In the genomic region with DNA sequence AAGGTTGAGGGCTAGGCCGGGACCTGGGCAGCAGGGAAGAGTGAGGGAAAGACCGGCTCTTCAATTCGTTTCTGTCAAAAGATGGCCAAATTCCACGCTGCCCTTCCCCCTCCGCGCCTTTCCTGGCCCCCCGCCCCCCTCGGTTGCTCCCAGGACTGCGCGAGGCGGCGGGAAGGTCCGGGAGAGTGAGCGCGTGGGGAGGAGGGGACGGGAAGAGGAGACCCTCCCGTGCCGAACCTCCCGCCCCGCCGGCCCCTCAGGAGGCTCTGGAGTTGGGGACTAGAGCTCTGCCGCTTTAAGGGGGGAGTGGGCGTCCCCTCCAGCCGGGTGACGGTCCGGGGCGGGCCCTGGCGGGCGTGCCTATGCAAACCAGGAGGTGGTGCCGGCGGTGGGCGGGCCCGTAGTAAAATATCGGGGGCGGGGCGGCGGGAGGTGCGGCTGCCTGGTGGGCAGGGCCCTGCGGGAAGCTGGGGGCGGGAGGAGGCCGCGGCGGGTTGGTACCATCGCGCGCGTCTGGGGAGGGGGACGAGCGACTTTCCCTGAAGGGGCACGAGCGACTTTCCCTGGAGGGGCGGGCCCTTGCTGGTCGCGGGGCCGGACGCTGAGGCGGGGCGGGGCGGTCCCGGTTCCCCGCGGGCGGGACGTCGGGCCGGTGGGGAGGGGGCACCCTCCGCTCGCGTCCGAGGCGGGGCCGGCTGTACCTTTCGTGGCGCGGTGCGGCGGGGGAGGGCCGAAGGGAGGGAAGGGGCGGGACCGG, we compare ENCODE assay signal across 8 cellular contexts. TPM values are rescaled to one million over a fixed set of nuclear protein-coding genes. Genes with fewer than 3 reads are reported as not detected.
A peak's percentile ranks its signal among the peaks of the same experiment; 100 is the strongest.
DNase-seq lines count a peak whose midpoint lies in the region; ATAC-seq and TF ChIP-seq lines count a peak whose summit lies in the region.

No MANE protein-coding gene starts in this region.

- H3K9me3 ChIP-seq in T-helper 17 cell (ENCODE audit: control insufficient read depth, low read length, poor library complexity, severe bottlenecking) (no peaks in the 10 kb centered on the region), right atrium auricular region (no peaks in the 10 kb centered on the region), psoas muscle (no peaks in the 10 kb centered on the region)

- H3K4me3 Mint-ChIP-seq in T-helper 17 cell: peak overlapping the region; percentile 98

- peak overlapping the region; percentile 83 for H3K27ac Mint-ChIP-seq in T-helper 17 cell

- peaks cover 0 to 31% of the 10 kb centered on the region in 2 donors for H3K4me1 ChIP-seq in right atrium auricular region
- H3K4me1 ChIP-seq in psoas muscle: peaks cover 14% of the 10 kb centered on the region
- H3K4me1 ChIP-seq in urinary bladder (ENCODE audit: insufficient read depth): peaks cover 5% of the 10 kb centered on the region

- H3K36me3 Mint-ChIP-seq in T-helper 17 cell (ENCODE audit: low read depth): no peaks in the 10 kb centered on the region

- in situ Hi-C loops in GM13976 (cut with MboI; ENCODE audit: low sequenced_read_pairs, unreplicated experiment): loop anchor here (10.0 kb wide), 1 partner anchor 65 kb away; no protein-coding TSS in a partner anchor

- ATAC-seq in HG02885 (IDR thresholded peaks at IDR 0.05; ENCODE audit: poor library complexity, unreplicated experiment): peak; percentile 81
- ATAC-seq in T-helper 17 cell: peak; percentile 86
- peak; percentile 91 to 94 (median 92) for ATAC-seq in psoas muscle

- H3K36me3 ChIP-seq in right atrium auricular region (no peaks in the 10 kb centered on the region), psoas muscle (ENCODE audit: insufficient read depth in 1 of 2, low read depth in 1 of 2) (no peaks in the 10 kb centered on the region), urinary bladder (ENCODE audit: insufficient read depth) (no peaks in the 10 kb centered on the region)

- H3K27me3 Mint-ChIP-seq in T-helper 17 cell: no peaks in the 10 kb centered on the region

- WGBS in psoas muscle, 3 donors: 1% methylated on average over 31 to 80 of the region's 80 CpGs
- under 1% methylated on average over 79 of the region's 80 CpGs for WGBS in urinary bladder

- H3K27ac ChIP-seq in angular gyrus (ENCODE audit: low read depth, low read length): peak overlapping the region; percentile 79
- H3K27ac ChIP-seq in right atrium auricular region: peak overlapping the region; percentile 92
- H3K27ac ChIP-seq in psoas muscle: peak overlapping the region; percentile 98
- H3K27ac ChIP-seq in urinary bladder (ENCODE audit: low read depth): peak overlapping the region; percentile 86

- peaks cover 26% of the 10 kb centered on the region for H3K4me1 Mint-ChIP-seq in T-helper 17 cell

- H3K4me3 ChIP-seq in right atrium auricular region (peak overlapping the region; percentile 72 to 75), psoas muscle (peak overlapping the region; percentile 98), urinary bladder (ENCODE audit: low read depth, low read length) (peak overlapping the region; percentile 97)

- no peaks in the 10 kb centered on the region for H3K27me3 ChIP-seq in right atrium auricular region
- no peaks in the 10 kb centered on the region for H3K27me3 ChIP-seq in psoas muscle (ENCODE audit: insufficient read depth in 3 of 3, low read length in 2 of 3)

- intact Hi-C loops in psoas muscle (cut with DNase I): loop anchor here (2.0 kb wide), 1 partner anchor 57 kb away; no protein-coding TSS in a partner anchor

- DNase-seq in GM13976 (ENCODE audit: low spot score): peak; percentile 96
- peak; percentile 98 for DNase-seq in NCI-H1694 (lab: John Stamatoyannopoulos, UW)
- DNase-seq in T-helper 17 cell: peak; percentile 87 to 98 (median 97)
- DNase-seq in right atrium auricular region (ENCODE audit: low spot score): peak; percentile 96
- DNase-seq in psoas muscle: peak; percentile 98 to 99

- TF ChIP-seq CTCF in GM13976 (IDR thresholded peaks at IDR 0.05; ENCODE audit: borderline replicate concordance, control extremely low read depth, extremely low read depth, insufficient read depth, missing control alignments) (no peak), right atrium auricular region (IDR thresholded peaks at IDR 0.05) (no peak), psoas muscle (IDR thresholded peaks at IDR 0.05) (no peak)

RNA-seq across cellular contexts. Expression of a gene that starts 58.2 kb away (rescaled TPM):
- total RNA-seq in T-helper 17 cell (10 to 100 TPM; 12.6 to 14.6 TPM), right atrium auricular region (10 to 100 TPM; 10.6 to 23.3 TPM), psoas muscle (10 to 100 TPM in 1 of 4 donors, 1 to 10 TPM in 3; 6.4 to 12.9 (median 8.9) TPM), urinary bladder (8.7 TPM)
- polyA plus RNA-seq in psoas muscle (1 to 10 TPM; 2.0 to 3.0 (median 2.5) TPM), urinary bladder (19.2 TPM)

Comparison
In these comparisons a context has a peak if more than half of its experiments do, and no peak if none do; other contexts are left out.
1. Peak in every context shown above with its lines: DNase-seq, ATAC-seq, H3K4me3 ChIP-seq and H3K27ac ChIP-seq.